8 cellular contexts compared by ENCODE assay signal in the genomic region with DNA sequence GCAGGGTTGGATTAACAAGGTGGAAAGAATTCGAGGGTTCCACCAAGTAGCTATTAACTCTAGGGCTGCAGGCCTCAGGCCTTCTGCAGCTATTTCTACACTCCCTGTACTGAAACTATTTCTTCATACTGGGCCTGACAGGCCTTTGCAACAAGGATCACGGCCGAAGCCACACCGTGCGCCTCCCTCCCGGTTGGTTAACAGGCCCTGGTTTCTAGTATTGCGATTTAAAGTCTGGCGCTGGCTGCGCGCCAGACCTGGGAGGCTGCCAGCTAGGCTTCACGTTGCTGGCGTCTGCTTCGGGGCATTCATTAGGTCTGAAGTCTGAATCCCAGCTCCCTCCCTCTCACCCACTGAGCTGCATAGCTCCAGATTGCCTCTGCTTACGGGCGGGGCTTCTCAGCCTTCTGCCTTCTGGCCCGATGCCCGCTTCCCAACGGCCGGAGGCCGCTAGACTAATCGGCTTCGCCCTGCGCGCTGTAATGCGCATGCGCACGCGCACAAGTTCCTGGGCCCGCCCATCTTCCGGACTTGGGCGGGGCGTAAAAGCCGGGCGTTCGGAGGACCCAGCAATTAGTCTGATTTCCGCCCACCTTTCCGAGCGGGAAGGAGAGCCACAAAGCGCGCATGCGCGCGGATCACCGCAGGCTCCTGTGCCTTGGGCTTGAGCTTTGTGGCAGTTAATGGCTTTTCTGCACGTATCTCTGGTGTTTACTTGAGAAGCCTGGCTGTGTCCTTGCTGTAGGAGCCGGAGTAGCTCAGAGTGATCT. TPM values are rescaled to one million over a fixed set of nuclear protein-coding genes. Genes with fewer than 3 reads are reported as not detected.
DNase-seq lines count a peak whose midpoint lies in the region; ATAC-seq and TF ChIP-seq lines count a peak whose summit lies in the region.

No MANE protein-coding gene starts in this region.

- no peaks in the 10 kb centered on the region for H3K9me3 Mint-ChIP-seq in IgD-negative memory B cell

- peak overlapping the region; percentile 90 for H3K27ac ChIP-seq in epithelial cell of prostate

- no peaks in the 10 kb centered on the region for H3K27me3 Mint-ChIP-seq in IgD-negative memory B cell

- H3K4me1 Mint-ChIP-seq in IgD-negative memory B cell: peaks cover 8 to 23% (median 10%) of the 10 kb centered on the region in 3 donors

- H3K9me3 ChIP-seq in mucosa of descending colon: no peaks in the 10 kb centered on the region

- peaks cover 7% of the 10 kb centered on the region for H3K4me1 ChIP-seq in mucosa of descending colon (ENCODE audit: low read depth)

- H3K36me3 ChIP-seq in mucosa of descending colon (ENCODE audit: low read depth): peaks cover 14% of the 10 kb centered on the region

- peak overlapping the region; percentile 94 to 97 (median 96) for H3K27ac Mint-ChIP-seq in IgD-negative memory B cell

- DNase-seq in DMS 273 treated with DMSO at 0.1 percent for 48 hours (lab: John Stamatoyannopoulos, UW) (peak; percentile 95), OCI-M1 (lab: John Stamatoyannopoulos, UW) (peak; percentile 99), activated T-cell treated with anti-CD3 and anti-CD28 coated beads for 48 hours (ENCODE audit: low read depth) (peak; percentile 94), epithelial cell of prostate (ENCODE audit: low read depth, low spot score) (peak; percentile 88), mucosa of descending colon (peak; percentile 98 to 99 (median 99))
- DNase-seq in stimulated activated CD8-positive, alpha-beta memory T cell treated with anti-CD3 and anti-CD28 coated beads, Interleukin-4, amount 100 ng/mL, for 1 hour (ENCODE audit: low read depth in 2 of 2, low spot score in 1 of 2): peak; percentile 81 to 90

- TF ChIP-seq CTCF in mucosa of descending colon (IDR thresholded peaks at IDR 0.05): no peak

- H3K4me3 ChIP-seq in mucosa of descending colon: peak overlapping the region; percentile 83

- H3K36me3 Mint-ChIP-seq in IgD-negative memory B cell: peaks cover 3% of the 10 kb centered on the region

- intact Hi-C loops in mucosa of descending colon (cut with DNase I, micrococcal nuclease): loop anchor here in 1 of 2 donors (5.0 kb wide), 1 partner anchor 74 kb away; a partner anchor contains a TSS

- ATAC-seq in GM21529 (IDR thresholded peaks at IDR 0.05; ENCODE audit: unreplicated experiment) (peak; percentile 62), mucosa of descending colon (peak; percentile 87)

- peak overlapping the region; percentile 96 to 100 (median 98) for H3K4me3 Mint-ChIP-seq in IgD-negative memory B cell

RNA-seq across cellular contexts. Expression of a gene that starts 1.6 kb away (rescaled TPM):
- polyA plus RNA-seq in IgD-negative memory B cell: 263 TPM
- total RNA-seq in mucosa of descending colon: 100 to 1,000 TPM; 453 to 504 (median 462) TPM

RNA-seq across cellular contexts. Expression of a gene that starts 16.2 kb away (rescaled TPM):
- polyA plus RNA-seq in IgD-negative memory B cell: not detected
- not detected for total RNA-seq in mucosa of descending colon

RNA-seq across cellular contexts. Expression of a gene that starts 59.7 kb away (rescaled TPM):
- polyA plus RNA-seq in IgD-negative memory B cell: not detected
- total RNA-seq in mucosa of descending colon: not detected

Comparison
In these comparisons a context has a peak if more than half of its experiments do, and no peak if none do; other contexts are left out.
1. Peak in every context shown above with its lines: DNase-seq, ATAC-seq, H3K4me3 ChIP-seq and H3K27ac ChIP-seq.